ENCODE assay signal across 19 cellular contexts in the genomic region with DNA sequence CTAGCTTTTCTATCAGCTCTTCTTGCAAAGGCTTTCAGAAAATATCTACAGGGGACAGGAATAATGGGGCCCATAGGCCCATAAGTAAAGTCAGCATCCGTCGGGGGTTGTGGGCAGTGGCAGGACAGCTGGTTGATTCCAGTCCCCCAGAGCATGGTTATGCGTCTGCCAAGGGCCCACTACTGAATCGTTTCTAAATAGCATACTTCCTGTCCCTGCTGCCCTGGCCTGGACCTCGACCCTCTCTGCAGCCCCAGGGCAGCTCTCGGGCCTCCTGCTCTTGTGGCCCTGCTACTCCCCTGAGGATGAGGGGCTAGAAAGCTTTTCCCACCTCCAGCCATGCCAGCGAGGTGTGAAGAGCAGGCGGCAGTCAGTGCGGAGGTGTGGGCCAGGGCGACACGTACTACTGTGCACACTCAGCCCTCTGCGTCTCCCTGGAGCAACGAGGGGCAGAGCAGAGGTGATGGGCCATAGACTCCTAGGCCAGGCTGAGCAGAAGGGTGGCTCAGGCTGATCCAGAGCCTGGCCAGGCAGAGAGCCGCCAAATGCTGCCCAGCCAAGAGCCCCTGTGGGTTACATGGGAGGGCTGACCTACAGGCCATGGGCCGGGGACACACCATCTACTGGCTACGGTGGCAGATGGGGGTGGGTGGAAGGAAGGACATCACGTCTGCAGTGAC. TPM values are rescaled to one million over a fixed set of nuclear protein-coding genes. Genes with fewer than 3 reads are reported as not detected.
DNase-seq lines count a peak whose midpoint lies in the region; ATAC-seq and TF ChIP-seq lines count a peak whose summit lies in the region.
"Had no signal": no experiment of that assay in that cellular context is flagged by ENCODE, and none has a peak within 500 bp of the region (broad histone marks: within the 10 kb centered on the region; RNA-seq: fewer than 3 reads in every experiment).

No MANE protein-coding gene starts in this region.

- peak overlapping the region; percentile 6 to 66 (median 25) for H3K27ac ChIP-seq in esophagus muscularis mucosa (replicated peaks in 1 of 4)
- H3K27ac ChIP-seq: right lobe of liver had no signal

- CTCF ChIA-PET in Caco-2 (lab: Charles Lee): no interaction called here

- BruUV-seq in Caco-2 (replicated peaks; lab: Mats Ljungman, UMichigan): no TSS peak

- no peaks in the 10 kb centered on the region for H3K27me3 Mint-ChIP-seq in natural killer cell treated with Interleukin-12 subunit alpha and Interleukin-12 subunit beta and Interleukin-15 and Interleukin-18, amount 100 ng/mL, for 72 hours
- H3K27me3 Mint-ChIP-seq in natural killer cell (ENCODE audit: low read depth in 2 of 2): no peaks in the 10 kb centered on the region
- H3K27me3 Mint-ChIP-seq in Caco-2 (ENCODE audit: insufficient read depth, unreplicated experiment): no peaks in the 10 kb centered on the region

- H3K27ac Mint-ChIP-seq in natural killer cell treated with Interleukin-12 subunit alpha and Interleukin-12 subunit beta and Interleukin-15 and Interleukin-18, amount 100 ng/mL, for 72 hours: no peak overlapping the region
- no peak overlapping the region for H3K27ac Mint-ChIP-seq in natural killer cell
- H3K27ac Mint-ChIP-seq in Caco-2 (ENCODE audit: unreplicated experiment): no peak overlapping the region
- H3K27ac Mint-ChIP-seq: naive thymus-derived CD8-positive, alpha-beta T cell; T-helper 17 cell had no signal

- H3K4me1 ChIP-seq in esophagus muscularis mucosa: peaks cover 17 to 42% (median 27%) of the 10 kb centered on the region in 4 donors
- H3K4me1 ChIP-seq in Caco-2: no peaks in the 10 kb centered on the region
- H3K4me1 ChIP-seq: right lobe of liver had no signal

- DNase-seq in natural killer cell treated with Interleukin-12 subunit alpha and Interleukin-12 subunit beta and Interleukin-15 and Interleukin-18, amount 100 ng/mL, for 72 hours (ENCODE audit: low spot score): peak; percentile 54
- no peak for DNase-seq in natural killer cell
- DNase-seq in esophagus muscularis mucosa (ENCODE audit: extremely low spot score): no peak
- DNase-seq in mesenteric fat pad (ENCODE audit: low spot score): peak; percentile 86
- DNase-seq in ureter (ENCODE audit: low spot score): peak; percentile 41
- DNase-seq in Caco-2: no peak
- no peak for DNase-seq in NCI-H2029 treated with DMSO at 0.1 percent for 48 hours (lab: John Stamatoyannopoulos, UW)
- no peak for DNase-seq in SK-N-DZ (ENCODE audit: low spot score)
- DNase-seq: hypothalamus; NCI-H187; NCI-H526; stimulated activated CD4-positive, alpha-beta T cell treated with anti-CD3 and anti-CD28 coated beads, Interleukin-4, amount 100 ng/mL, for 4 hours; T-helper 17 cell had no signal

- no peaks in the 10 kb centered on the region for H3K36me3 Mint-ChIP-seq in natural killer cell treated with Interleukin-12 subunit alpha and Interleukin-12 subunit beta and Interleukin-15 and Interleukin-18, amount 100 ng/mL, for 72 hours
- H3K36me3 Mint-ChIP-seq in natural killer cell (no peaks in the 10 kb centered on the region), Caco-2 (ENCODE audit: insufficient read depth, unreplicated experiment) (no peaks in the 10 kb centered on the region)
- H3K36me3 Mint-ChIP-seq: naive thymus-derived CD8-positive, alpha-beta T cell had no signal

- H3K4me3 Mint-ChIP-seq in natural killer cell treated with Interleukin-12 subunit alpha and Interleukin-12 subunit beta and Interleukin-15 and Interleukin-18, amount 100 ng/mL, for 72 hours: no peak overlapping the region
- no peak overlapping the region for H3K4me3 Mint-ChIP-seq in natural killer cell
- H3K4me3 Mint-ChIP-seq in Caco-2 (ENCODE audit: unreplicated experiment): no peak overlapping the region
- H3K4me3 Mint-ChIP-seq: naive thymus-derived CD8-positive, alpha-beta T cell; T-helper 17 cell had no signal

- TF ChIP-seq EP300 in esophagus muscularis mucosa (IDR thresholded peaks at IDR 0.05): no peak

- no peak for ATAC-seq in natural killer cell treated with Interleukin-12 subunit alpha and Interleukin-12 subunit beta and Interleukin-15 and Interleukin-18, amount 100 ng/mL, for 72 hours
- no peak for ATAC-seq in natural killer cell
- ATAC-seq: naive thymus-derived CD8-positive, alpha-beta T cell; T-helper 17 cell had no signal

- H3K9me3 ChIP-seq in esophagus muscularis mucosa (no peaks in the 10 kb centered on the region), Caco-2 (no peaks in the 10 kb centered on the region)
- H3K9me3 ChIP-seq: MG63, right lobe of liver had no signal

- TF ChIP-seq POLR2A in esophagus muscularis mucosa (IDR thresholded peaks at IDR 0.05; ENCODE audit: low read depth): no peak

- no peak overlapping the region for H3K4me3 ChIP-seq in esophagus muscularis mucosa
- no peak overlapping the region for H3K4me3 ChIP-seq in Caco-2 (ENCODE audit: low read depth, low read length)
- H3K4me3 ChIP-seq: MG63, right lobe of liver had no signal

- no peaks in the 10 kb centered on the region for H3K36me3 ChIP-seq in esophagus muscularis mucosa
- no peaks in the 10 kb centered on the region for H3K36me3 ChIP-seq in Caco-2 (ENCODE audit: control insufficient read depth, insufficient read depth, low read length)
- H3K36me3 ChIP-seq: MG63, right lobe of liver had no signal

- POLR2A ChIA-PET in Caco-2 (lab: Charles Lee): no interaction called here

- intact Hi-C loops in natural killer cell (cut with micrococcal nuclease): no loop called here
- intact Hi-C loops in esophagus muscularis mucosa (cut with DNase I): no loop called here
- intact Hi-C loops in Caco-2 (cut with micrococcal nuclease; ENCODE audit: unreplicated experiment): no loop called here

- H3K9me3 Mint-ChIP-seq in natural killer cell treated with Interleukin-12 subunit alpha and Interleukin-12 subunit beta and Interleukin-15 and Interleukin-18, amount 100 ng/mL, for 72 hours: no peaks in the 10 kb centered on the region
- H3K9me3 Mint-ChIP-seq in natural killer cell (no peaks in the 10 kb centered on the region), Caco-2 (ENCODE audit: unreplicated experiment) (no peaks in the 10 kb centered on the region)
- H3K9me3 Mint-ChIP-seq: naive thymus-derived CD8-positive, alpha-beta T cell had no signal

- 85% methylated on average over 14 of the region's 17 CpGs for WGBS in esophagus muscularis mucosa

- H3K4me1 Mint-ChIP-seq in natural killer cell treated with Interleukin-12 subunit alpha and Interleukin-12 subunit beta and Interleukin-15 and Interleukin-18, amount 100 ng/mL, for 72 hours (ENCODE audit: low read depth in 2 of 2): no peaks in the 10 kb centered on the region
- H3K4me1 Mint-ChIP-seq in natural killer cell (no peaks in the 10 kb centered on the region), Caco-2 (ENCODE audit: low read depth, unreplicated experiment) (no peaks in the 10 kb centered on the region)
- H3K4me1 Mint-ChIP-seq: naive thymus-derived CD8-positive, alpha-beta T cell; T-helper 17 cell had no signal

- H3K27me3 ChIP-seq in esophagus muscularis mucosa (no peaks in the 10 kb centered on the region), Caco-2 (replicated peaks; ENCODE audit: control insufficient read depth, insufficient read depth, low read length) (no peaks in the 10 kb centered on the region)
- H3K27me3 ChIP-seq: MG63, right lobe of liver had no signal

- TF ChIP-seq CTCF in natural killer cell (IDR thresholded peaks at IDR 0.05) (no peak), esophagus muscularis mucosa (IDR thresholded peaks at IDR 0.05) (no peak), Caco-2 (IDR thresholded peaks at IDR 0.05; ENCODE audit: insufficient read depth in 1 of 2, low read depth in 1 of 2, low read length in 1 of 2, severe bottlenecking in 1 of 2, unreplicated experiment in 1 of 2) (no peak)

RNA-seq across cellular contexts. Expression of a gene that starts 4.7 kb away (rescaled TPM):
- not detected for total RNA-seq in natural killer cell treated with Interleukin-12 subunit alpha and Interleukin-12 subunit beta and Interleukin-15 and Interleukin-18, amount 100 ng/mL, for 72 hours
- total RNA-seq in natural killer cell: not detected
- total RNA-seq in esophagus muscularis mucosa: under 1 TPM in 1 of 4 donors, not detected in 3; 0.32 TPM
- not detected for total RNA-seq in mesenteric fat pad
- total RNA-seq in ureter: not detected
- not detected in 2 replicates for total RNA-seq in Caco-2 (2022)
- not detected in 2 replicates for polyA plus RNA-seq in SK-N-DZ (2014; cell fraction: cytosol; rRNA removed)
- polyA plus RNA-seq in SK-N-DZ (2014; cell fraction: nucleus; rRNA removed): not detected in 2 replicates
- total RNA-seq: epithelial cell of proximal tubule; HT1080; naive thymus-derived CD8-positive, alpha-beta T cell; right lobe of liver; RPMI7951; T-helper 17 cell had no signal
- polyA plus RNA-seq: naive thymus-derived CD8-positive, alpha-beta T cell had no signal

RNA-seq across cellular contexts. Expression of a gene that starts 18.7 kb away (rescaled TPM):
- not detected for total RNA-seq in natural killer cell treated with Interleukin-12 subunit alpha and Interleukin-12 subunit beta and Interleukin-15 and Interleukin-18, amount 100 ng/mL, for 72 hours
- total RNA-seq in natural killer cell: under 1 TPM in 2 of 3 donors, not detected in 1; 0.11 to 0.12 TPM
- 10 to 100 TPM; 12.6 to 42.3 (median 21.6) TPM for total RNA-seq in esophagus muscularis mucosa
- 1.3 TPM for total RNA-seq in mesenteric fat pad
- total RNA-seq in ureter: 15.9 TPM
- total RNA-seq in Caco-2 (2022): 0.09 TPM in 1 of 2 replicates, not detected in the other
- 2.6 and 2.9 TPM in 2 replicates for polyA plus RNA-seq in SK-N-DZ (2014; cell fraction: cytosol; rRNA removed)
- polyA plus RNA-seq in SK-N-DZ (2014; cell fraction: nucleus; rRNA removed): 1.5 and 2.6 TPM in 2 replicates
- total RNA-seq: epithelial cell of proximal tubule, HT1080, RPMI7951, T-helper 17 cell had no signal
- polyA plus RNA-seq: naive thymus-derived CD8-positive, alpha-beta T cell had no signal

Comparison
In these comparisons a context has a peak if more than half of its experiments do, and no peak if none do; other contexts are left out.
1. DNase-seq: peak in natural killer cell treated with Interleukin-12 subunit alpha and Interleukin-12 subunit beta and Interleukin-15 and Interleukin-18, amount 100 ng/mL, for 72 hours (single experiment), mesenteric fat pad (single experiment) and ureter (single experiment); none in natural killer cell (single experiment), esophagus muscularis mucosa (single experiment), Caco-2 (0 of 2), NCI-H2029 treated with DMSO at 0.1 percent for 48 hours (single experiment) and SK-N-DZ (single experiment).